Comparison of ENCODE assay signal across 1 cellular context in genomic region chr13:102848956-102849355, GRCh38.
TF ChIP-seq lines count a peak whose summit lies in the region.

No MANE protein-coding gene starts in this region.

TF ChIP-seq in GM12878, 131 proteins besides CTCF, POLR2A, EP300 and RAD21:
- TF ChIP-seq FOXK2 (IDR thresholded peaks at IDR 0.05) (no peak), ZNF622 (IDR thresholded peaks at IDR 0.05) (no peak), MLLT1 (IDR thresholded peaks at IDR 0.05) (peak; percentile 86), SMAD5 (IDR thresholded peaks at IDR 0.05; ENCODE audit: low read depth) (no peak)
